ENCODE assay signal across 16 cellular contexts in the genomic region with DNA sequence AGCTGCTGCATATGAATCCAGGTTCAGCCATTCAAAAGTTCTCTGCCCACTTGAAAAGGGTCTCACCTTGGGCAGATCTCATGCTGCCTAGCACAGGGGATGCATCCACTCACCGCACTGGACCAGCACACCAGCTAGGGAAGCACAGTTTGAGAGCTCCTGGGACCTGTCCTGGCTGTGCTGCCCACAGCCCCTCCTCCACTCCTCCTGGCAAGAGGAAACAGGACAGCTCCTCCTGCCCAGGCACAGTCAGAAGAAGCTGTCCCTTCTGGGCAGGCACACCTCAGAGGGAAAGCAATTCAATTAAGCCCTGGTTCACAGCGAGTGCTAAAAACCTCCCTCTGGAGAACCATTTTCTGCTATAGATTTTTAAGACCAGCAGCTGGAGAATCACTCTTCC.
DNase-seq lines count a peak whose midpoint lies in the region; ATAC-seq and TF ChIP-seq lines count a peak whose summit lies in the region.
"Had no signal": no experiment of that assay in that cellular context is flagged by ENCODE, and none has a peak within 500 bp of the region (broad histone marks: within the 10 kb centered on the region; RNA-seq: fewer than 3 reads in every experiment).

No MANE protein-coding gene starts in this region.

- ATAC-seq in WTC11 (peak; percentile 73), esophagus mucosa (peak; percentile 65), sciatic nerve (no peak), HG03342 (IDR thresholded peaks at IDR 0.05; ENCODE audit: unreplicated experiment) (no peak)
- ATAC-seq: Panc1 had no signal

- peak; percentile 31 for DNase-seq in activated effector memory CD4-positive, alpha-beta T cell treated with anti-CD3 and anti-CD28 coated beads, Interleukin-2, amount 50 U/mL, for 16 hours
- no peak for DNase-seq in activated effector memory CD4-positive, alpha-beta T cell treated with Interleukin-2 at 50 U/mL for 16 hours
- DNase-seq in WTC11 (ENCODE audit: low spot score) (no peak), sciatic nerve (ENCODE audit: low spot score) (peak; percentile 21), retina (no peak), A172 (ENCODE audit: low spot score) (no peak)
- DNase-seq: CD4-positive, alpha-beta memory T cell; DMS53; EL; NCI-H1092 treated with DMSO at 0.1 percent for 48 hours; NCI-H146; NCI-H2081 treated with DMSO at 0.1 percent for 48 hours had no signal

- peaks cover 22% of the 10 kb centered on the region for H3K9me3 Mint-ChIP-seq in WTC11

- no peak for TF ChIP-seq CTCF in WTC11 (IDR thresholded peaks at IDR 0.05)

- 0 out of 2 replicates have a peak, but pooled peaks cover 8% of the 10 kb centered on the region for H3K36me3 Mint-ChIP-seq in WTC11
- H3K36me3 Mint-ChIP-seq: CD4-positive, alpha-beta memory T cell had no signal

- CTCF ChIA-PET in WTC11 (lab: Charles Lee) = interaction anchor here (1.2 to 5.2 kb wide), 3 partner anchors 12 to 71 kb away, joined by 3 to 40 read pairs (median 6); no protein-coding TSS in a partner anchor

- intact Hi-C loops in sciatic nerve (cut with DNase I) = no loop called here

- H3K27ac Mint-ChIP-seq in WTC11 = no peak overlapping the region
- H3K27ac Mint-ChIP-seq: B cell; CD4-positive, alpha-beta memory T cell had no signal

- H3K4me1 Mint-ChIP-seq in WTC11 = peaks cover 46% of the 10 kb centered on the region
- H3K4me1 Mint-ChIP-seq: B cell had no signal

- no peak overlapping the region for H3K4me3 Mint-ChIP-seq in WTC11
- H3K4me3 Mint-ChIP-seq: B cell; CD4-positive, alpha-beta memory T cell had no signal

- POLR2A ChIA-PET in WTC11 (lab: Charles Lee) = no interaction called here

- peaks cover 8% of the 10 kb centered on the region for H3K27me3 Mint-ChIP-seq in WTC11 (ENCODE audit: low read depth)

TF ChIP-seq in WTC11, 78 proteins besides CTCF, POLR2A, EP300 and RAD21:
- no peak for TF ChIP-seq FOXK1 (CRISPR knock-in tag; IDR thresholded peaks at IDR 0.05)
- TF ChIP-seq NFATC4 (CRISPR knock-in tag; IDR thresholded peaks at IDR 0.05) = no peak
- TF ChIP-seq ZSCAN18 (CRISPR knock-in tag; IDR thresholded peaks at IDR 0.05) = no peak
- TF ChIP-seq IRF2 (CRISPR knock-in tag; IDR thresholded peaks at IDR 0.05; ENCODE audit: borderline replicate concordance, low read depth) = no peak
- TF ChIP-seq, protein P1, sequence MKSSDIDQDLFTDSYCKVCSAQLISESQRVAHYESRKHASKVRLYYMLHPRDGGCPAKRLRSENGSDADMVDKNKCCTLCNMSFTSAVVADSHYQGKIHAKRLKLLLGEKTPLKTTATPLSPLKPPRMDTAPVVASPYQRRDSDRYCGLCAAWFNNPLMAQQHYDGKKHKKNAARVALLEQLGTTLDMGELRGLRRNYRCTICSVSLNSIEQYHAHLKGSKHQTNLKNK (CRISPR knock-in tag; IDR thresholded peaks at IDR 0.05) = no peak
- TF ChIP-seq OVOL2 (CRISPR knock-in tag; IDR thresholded peaks at IDR 0.05; ENCODE audit: borderline replicate concordance) = no peak
- no peak for TF ChIP-seq PRDM15 (CRISPR knock-in tag; IDR thresholded peaks at IDR 0.05)
- TF ChIP-seq, protein P2, sequence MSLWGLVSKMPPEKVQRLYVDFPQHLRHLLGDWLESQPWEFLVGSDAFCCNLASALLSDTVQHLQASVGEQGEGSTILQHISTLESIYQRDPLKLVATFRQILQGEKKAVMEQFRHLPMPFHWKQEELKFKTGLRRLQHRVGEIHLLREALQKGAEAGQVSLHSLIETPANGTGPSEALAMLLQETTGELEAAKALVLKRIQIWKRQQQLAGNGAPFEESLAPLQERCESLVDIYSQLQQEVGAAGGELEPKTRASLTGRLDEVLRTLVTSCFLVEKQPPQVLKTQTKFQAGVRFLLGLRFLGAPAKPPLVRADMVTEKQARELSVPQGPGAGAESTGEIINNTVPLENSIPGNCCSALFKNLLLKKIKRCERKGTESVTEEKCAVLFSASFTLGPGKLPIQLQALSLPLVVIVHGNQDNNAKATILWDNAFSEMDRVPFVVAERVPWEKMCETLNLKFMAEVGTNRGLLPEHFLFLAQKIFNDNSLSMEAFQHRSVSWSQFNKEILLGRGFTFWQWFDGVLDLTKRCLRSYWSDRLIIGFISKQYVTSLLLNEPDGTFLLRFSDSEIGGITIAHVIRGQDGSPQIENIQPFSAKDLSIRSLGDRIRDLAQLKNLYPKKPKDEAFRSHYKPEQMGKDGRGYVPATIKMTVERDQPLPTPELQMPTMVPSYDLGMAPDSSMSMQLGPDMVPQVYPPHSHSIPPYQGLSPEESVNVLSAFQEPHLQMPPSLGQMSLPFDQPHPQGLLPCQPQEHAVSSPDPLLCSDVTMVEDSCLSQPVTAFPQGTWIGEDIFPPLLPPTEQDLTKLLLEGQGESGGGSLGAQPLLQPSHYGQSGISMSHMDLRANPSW (CRISPR knock-in tag; conservative IDR thresholded peaks at IDR 0.05; ENCODE audit: low read depth) = no peak
- TF ChIP-seq, protein P3, sequence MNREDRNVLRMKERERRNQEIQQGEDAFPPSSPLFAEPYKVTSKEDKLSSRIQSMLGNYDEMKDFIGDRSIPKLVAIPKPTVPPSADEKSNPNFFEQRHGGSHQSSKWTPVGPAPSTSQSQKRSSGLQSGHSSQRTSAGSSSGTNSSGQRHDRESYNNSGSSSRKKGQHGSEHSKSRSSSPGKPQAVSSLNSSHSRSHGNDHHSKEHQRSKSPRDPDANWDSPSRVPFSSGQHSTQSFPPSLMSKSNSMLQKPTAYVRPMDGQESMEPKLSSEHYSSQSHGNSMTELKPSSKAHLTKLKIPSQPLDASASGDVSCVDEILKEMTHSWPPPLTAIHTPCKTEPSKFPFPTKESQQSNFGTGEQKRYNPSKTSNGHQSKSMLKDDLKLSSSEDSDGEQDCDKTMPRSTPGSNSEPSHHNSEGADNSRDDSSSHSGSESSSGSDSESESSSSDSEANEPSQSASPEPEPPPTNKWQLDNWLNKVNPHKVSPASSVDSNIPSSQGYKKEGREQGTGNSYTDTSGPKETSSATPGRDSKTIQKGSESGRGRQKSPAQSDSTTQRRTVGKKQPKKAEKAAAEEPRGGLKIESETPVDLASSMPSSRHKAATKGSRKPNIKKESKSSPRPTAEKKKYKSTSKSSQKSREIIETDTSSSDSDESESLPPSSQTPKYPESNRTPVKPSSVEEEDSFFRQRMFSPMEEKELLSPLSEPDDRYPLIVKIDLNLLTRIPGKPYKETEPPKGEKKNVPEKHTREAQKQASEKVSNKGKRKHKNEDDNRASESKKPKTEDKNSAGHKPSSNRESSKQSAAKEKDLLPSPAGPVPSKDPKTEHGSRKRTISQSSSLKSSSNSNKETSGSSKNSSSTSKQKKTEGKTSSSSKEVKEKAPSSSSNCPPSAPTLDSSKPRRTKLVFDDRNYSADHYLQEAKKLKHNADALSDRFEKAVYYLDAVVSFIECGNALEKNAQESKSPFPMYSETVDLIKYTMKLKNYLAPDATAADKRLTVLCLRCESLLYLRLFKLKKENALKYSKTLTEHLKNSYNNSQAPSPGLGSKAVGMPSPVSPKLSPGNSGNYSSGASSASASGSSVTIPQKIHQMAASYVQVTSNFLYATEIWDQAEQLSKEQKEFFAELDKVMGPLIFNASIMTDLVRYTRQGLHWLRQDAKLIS (CRISPR knock-in tag; IDR thresholded peaks at IDR 0.05; ENCODE audit: borderline replicate concordance) = no peak
- TF ChIP-seq ZNF121 (CRISPR knock-in tag; IDR thresholded peaks at IDR 0.05) = no peak
- TF ChIP-seq SP1 (CRISPR knock-in tag; conservative IDR thresholded peaks at IDR 0.05) = no peak
- no peak for TF ChIP-seq ELF4 (CRISPR knock-in tag; IDR thresholded peaks at IDR 0.05; ENCODE audit: low read depth)
- TF ChIP-seq ATF1 (CRISPR knock-in tag; IDR thresholded peaks at IDR 0.05) = no peak
- no peak for TF ChIP-seq SOX15 (CRISPR knock-in tag; IDR thresholded peaks at IDR 0.05)
- TF ChIP-seq GRHL2 (CRISPR knock-in tag; IDR thresholded peaks at IDR 0.05; ENCODE audit: insufficient replicate concordance, severe bottlenecking) = no peak
- TF ChIP-seq KAT7 (CRISPR knock-in tag; IDR thresholded peaks at IDR 0.05; ENCODE audit: borderline replicate concordance) = no peak
- TF ChIP-seq NR3C1 (CRISPR knock-in tag; conservative IDR thresholded peaks at IDR 0.05; ENCODE audit: low read depth) = no peak

Comparison
In these comparisons a context has a peak if more than half of its experiments do, and no peak if none do; other contexts are left out.
1. DNase-seq: peak in activated effector memory CD4-positive, alpha-beta T cell treated with anti-CD3 and anti-CD28 coated beads, Interleukin-2, amount 50 U/mL, for 16 hours (single experiment) and sciatic nerve (single experiment); none in activated effector memory CD4-positive, alpha-beta T cell treated with Interleukin-2 at 50 U/mL for 16 hours (single experiment), WTC11 (single experiment), retina (single experiment) and A172 (single experiment).
2. ATAC-seq: peak in WTC11 (single experiment) and esophagus mucosa (single experiment); none in sciatic nerve (single experiment) and HG03342 (single experiment).